ENCODE assay signal across 8 cellular contexts in the genomic region with DNA sequence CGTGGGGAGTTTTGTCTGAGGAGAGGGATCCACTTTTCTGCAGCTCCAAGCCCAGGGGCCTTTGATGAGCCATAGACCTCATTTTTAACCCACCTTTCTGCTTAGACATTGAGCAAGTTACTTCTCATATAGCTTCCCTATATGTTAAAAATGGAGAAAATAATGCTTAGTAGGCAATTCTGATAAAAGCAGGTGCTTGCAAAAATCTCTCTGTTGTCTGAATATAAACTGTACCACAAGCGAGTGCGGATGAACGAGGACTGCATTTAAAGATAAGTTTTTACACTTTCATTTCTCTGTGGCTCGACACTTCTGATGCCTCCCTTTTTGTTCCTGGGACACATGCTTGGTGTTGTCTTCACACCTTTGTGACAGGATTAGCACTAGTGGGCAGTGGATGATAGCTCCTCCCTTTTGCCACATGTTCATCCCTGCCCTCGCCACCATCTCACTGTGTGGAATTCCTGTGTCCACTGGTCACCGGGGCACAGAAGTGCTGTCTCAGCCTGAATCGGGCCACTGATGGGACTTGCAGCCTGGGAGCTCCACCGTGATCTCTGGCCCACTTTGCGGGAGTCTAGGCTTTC. TPM values are rescaled to one million over a fixed set of nuclear protein-coding genes. Genes with fewer than 3 reads are reported as not detected.
DNase-seq lines count a peak whose midpoint lies in the region; ATAC-seq and TF ChIP-seq lines count a peak whose summit lies in the region.

No MANE protein-coding gene starts in this region.

- H4K20me1 ChIP-seq in DND-41 (ENCODE audit: insufficient read depth, low read length): peaks cover 29% of the 10 kb centered on the region

- in situ Hi-C loops in G401 (cut with HindIII; ENCODE audit: low sequenced_read_pairs): no loop called here

- H3K9ac ChIP-seq in DND-41 (ENCODE audit: low read depth, low read length) (peak overlapping the region; percentile 93), NT2/D1 (ENCODE audit: insufficient read length, low read depth) (peak overlapping the region; percentile 95)

- peak overlapping the region; percentile 73 for H3K4me2 ChIP-seq in DND-41 (ENCODE audit: insufficient read depth, low read length)

- no peak overlapping the region for H2AFZ ChIP-seq in DND-41 (ENCODE audit: low read depth, low read length)

- H3K27ac ChIP-seq in DND-41 (ENCODE audit: low read length) (peak overlapping the region; percentile 95), ectodermal cell (ENCODE audit: insufficient read depth, low read depth, low read length, poor library complexity, severe bottlenecking) (no peak overlapping the region), neutrophil (no peak overlapping the region)

- no peak for DNase-seq in DND-41
- no peak for DNase-seq in NT2/D1 (ENCODE audit: low read depth, low spot score)
- no peak for DNase-seq in DMS153 (lab: John Stamatoyannopoulos, UW)
- DNase-seq in G401 (ENCODE audit: low spot score): no peak
- no peak for DNase-seq in midbrain (lab: John Stamatoyannopoulos, UW)

- H3K9me3 ChIP-seq in DND-41 (ENCODE audit: insufficient read depth, low read length, severe bottlenecking) (no peaks in the 10 kb centered on the region), NT2/D1 (ENCODE audit: insufficient read depth, low read length) (peaks cover 21% of the 10 kb centered on the region; the same call in 1 of the 2 replicates), ectodermal cell (ENCODE audit: control insufficient read depth, low read length) (no peaks in the 10 kb centered on the region), neutrophil (no peaks in the 10 kb centered on the region)

- H3K79me2 ChIP-seq in DND-41 (ENCODE audit: insufficient read depth, low read length): peaks cover 72% of the 10 kb centered on the region

- WGBS in ectodermal cell, 2 experiments: 87% methylated on average over 10 of the region's 10 CpGs

- H3K4me1 ChIP-seq in DND-41 (ENCODE audit: insufficient read depth, low read length) (peaks cover 48% of the 10 kb centered on the region), NT2/D1 (ENCODE audit: insufficient read depth, insufficient read length) (no peaks in the 10 kb centered on the region), ectodermal cell (ENCODE audit: control insufficient read depth, insufficient read depth, low read length) (peaks cover 5% of the 10 kb centered on the region), neutrophil (ENCODE audit: control insufficient read depth in 1 of 2, insufficient read depth in 1 of 2, low read depth in 1 of 2, low read length in 1 of 2) (peaks cover 17 to 23% of the 10 kb centered on the region in 2 experiments)

- H3K27me3 ChIP-seq in DND-41 (ENCODE audit: insufficient read depth, low read length, poor library complexity) (no peaks in the 10 kb centered on the region), NT2/D1 (ENCODE audit: insufficient read depth, insufficient read length) (no peaks in the 10 kb centered on the region), ectodermal cell (ENCODE audit: control insufficient read depth, insufficient read depth, low read length, poor library complexity, severe bottlenecking) (no peaks in the 10 kb centered on the region), neutrophil (peaks cover 26% of the 10 kb centered on the region)

- H3K4me3 ChIP-seq in DND-41 (ENCODE audit: low read depth in 1 of 2, low read length in 2 of 2) (peak overlapping the region; percentile 49 to 81), NT2/D1 (ENCODE audit: insufficient read length, low read depth) (peak overlapping the region; percentile 90), ectodermal cell (ENCODE audit: insufficient read depth, low read depth, low read length) (peak overlapping the region; percentile 87), neutrophil (ENCODE audit: low read depth in 1 of 2, low read length in 1 of 2) (peak overlapping the region; percentile 65 to 69)

- TF ChIP-seq CTCF in DND-41 (IDR thresholded peaks at IDR 0.05; ENCODE audit: borderline replicate concordance, extremely low read depth, low read length, poor library complexity, severe bottlenecking) (no peak), neutrophil (IDR thresholded peaks at IDR 0.05) (no peak)

- ATAC-seq in DND-41 (ENCODE audit: insufficient read depth, low read depth) (no peak), GM18861 (IDR thresholded peaks at IDR 0.05; ENCODE audit: unreplicated experiment) (no peak)

- H3K36me3 ChIP-seq in DND-41 (ENCODE audit: insufficient read depth, low read length): peaks cover 50% of the 10 kb centered on the region
- H3K36me3 ChIP-seq in NT2/D1 (ENCODE audit: insufficient read depth, insufficient read length, low read length): peaks cover 35% of the 10 kb centered on the region
- H3K36me3 ChIP-seq in ectodermal cell (ENCODE audit: control insufficient read depth, insufficient read depth, low read length): peaks cover 30% of the 10 kb centered on the region
- peaks cover 3% of the 10 kb centered on the region for H3K36me3 ChIP-seq in neutrophil

RNA-seq across cellular contexts. Expression of a gene that starts 1.6 kb away (rescaled TPM):
- 288 TPM for polyA plus RNA-seq in ectodermal cell (2013, experiment 1 of 4)
- polyA plus RNA-seq in ectodermal cell (2013, experiment 2 of 4): 266 TPM
- 213 TPM for polyA plus RNA-seq in ectodermal cell (2013, experiment 3 of 4)
- 223 TPM for polyA plus RNA-seq in ectodermal cell (2013, experiment 4 of 4)
- total RNA-seq in G401 (2014; rRNA removed; shearing (Covaris generic)): 136 and 166 TPM in 2 replicates

RNA-seq across cellular contexts. Expression of a gene that starts 53.4 kb away (rescaled TPM):
- 37.3 TPM for polyA plus RNA-seq in ectodermal cell (2013, experiment 1 of 4)
- 42.1 TPM for polyA plus RNA-seq in ectodermal cell (2013, experiment 2 of 4)
- 35.8 TPM for polyA plus RNA-seq in ectodermal cell (2013, experiment 3 of 4)
- polyA plus RNA-seq in ectodermal cell (2013, experiment 4 of 4): 35.9 TPM
- total RNA-seq in G401 (2014; rRNA removed; shearing (Covaris generic)): 57.1 and 88.7 TPM in 2 replicates
